Comparison of ENCODE assay signal across 25 cellular contexts in the genomic region with DNA sequence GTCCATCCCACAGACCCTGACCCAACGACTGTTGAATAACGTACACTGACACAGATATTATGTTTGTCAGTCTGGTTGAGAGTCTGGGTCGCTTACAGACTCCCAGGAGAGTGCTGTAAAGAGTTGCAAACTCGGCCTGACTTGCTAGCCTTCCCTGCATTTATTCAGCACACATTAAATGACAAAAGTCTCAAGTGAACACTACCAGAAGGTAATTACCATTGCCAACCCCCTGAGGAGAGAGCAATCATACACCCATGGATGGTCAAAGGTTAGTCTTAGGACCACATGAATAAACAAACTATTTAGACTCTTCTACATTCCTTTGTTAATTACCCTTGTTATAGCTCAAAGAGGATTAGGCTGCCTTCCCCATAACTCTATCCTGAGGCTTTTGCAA.
"Had no signal": no experiment of that assay in that cellular context is flagged by ENCODE, and none has a peak within 500 bp of the region (broad histone marks: within the 10 kb centered on the region; RNA-seq: fewer than 3 reads in every experiment).

No MANE protein-coding gene starts in this region.

- H3K9me3 Mint-ChIP-seq: dendritic cell treated with granulocyte-macrophage colony-stimulating factor and Interleukin-4, amounts not matched to agents 40 ng/mL and 50 ng/mL, for 4 days had no signal

- H3K27ac Mint-ChIP-seq: activated B cell treated with CpG ODN at 0.5 μM for 24 hours; activated naive CD8-positive, alpha-beta T cell; dendritic cell treated with granulocyte-macrophage colony-stimulating factor and Interleukin-4, amounts not matched to agents 40 ng/mL and 50 ng/mL, for 4 days had no signal

- H3K27me3 Mint-ChIP-seq: activated B cell treated with CpG ODN at 0.5 μM for 24 hours; activated naive CD8-positive, alpha-beta T cell; central memory CD8-positive, alpha-beta T cell had no signal

- H3K4me3 Mint-ChIP-seq: activated B cell treated with CpG ODN at 0.5 μM for 24 hours; activated naive CD8-positive, alpha-beta T cell; central memory CD8-positive, alpha-beta T cell; dendritic cell treated with granulocyte-macrophage colony-stimulating factor and Interleukin-4, amounts not matched to agents 40 ng/mL and 50 ng/mL, for 4 days had no signal

- ATAC-seq: heart right ventricle; left cardiac atrium; left ventricle myocardium superior; pancreas; sciatic nerve; stimulated activated naive CD8-positive, alpha-beta T cell treated with anti-CD3 and anti-CD28 coated beads, Interleukin-15, Interleukin-2, amounts not matched to agents 100 U/mL and 50 U/mL, for 24 hours had no signal

- H3K4me1 Mint-ChIP-seq: activated B cell treated with CpG ODN at 0.5 μM for 24 hours; central memory CD8-positive, alpha-beta T cell had no signal

- DNase-seq: activated B cell treated with CpG ODN at 0.5 μM for 24 hours; activated CD4-positive, alpha-beta T cell treated with anti-CD3 and anti-CD28 coated beads, Interleukin-2, amount 50 U/mL, for 1 hour; activated CD8-positive, alpha-beta memory T cell treated with anti-CD3 and anti-CD28 coated beads for 24 hours; activated effector memory CD4-positive, alpha-beta T cell treated with Interleukin-2 at 50 U/mL for 16 hours; activated naive CD4-positive, alpha-beta T cell treated with Interleukin-2 at 50 U/mL for 16 hours; anterior cingulate cortex; effector CD4-positive, alpha-beta T cell; esophagus squamous epithelium; foreskin melanocyte; heart right ventricle; left cardiac atrium; left ventricle myocardium superior; nucleus accumbens; pancreas; retina; stimulated activated CD4-positive, alpha-beta T cell treated with anti-CD3 and anti-CD28 coated beads, Interleukin-12 subunit alpha, Interleukin-12 subunit beta, amount 100 ng/mL, for 4 hours; stimulated activated CD4-positive, alpha-beta T cell treated with anti-CD3 and anti-CD28 coated beads, Interleukin-4, amount 100 ng/mL, for 1 hour; stimulated activated naive CD8-positive, alpha-beta T cell treated with anti-CD3 and anti-CD28 coated beads, Interleukin-15, Interleukin-2, amounts not matched to agents 100 U/mL and 50 U/mL, for 24 hours; T-helper 2 cell; testis; transverse colon had no signal
